Comparison of ENCODE assay signal across 1 cellular context in genomic region chr16:73048292-73049050, GRCh38.
A peak's percentile ranks its signal among the peaks of the same experiment; 100 is the strongest.
TF ChIP-seq lines count a peak whose summit lies in the region.

No MANE protein-coding gene starts in this region.

TF ChIP-seq in HepG2, 621 proteins besides CTCF, POLR2A, EP300 and RAD21 (continued from another document and continues in another):
- TF ChIP-seq AHR (CRISPR knock-in tag; IDR thresholded peaks at IDR 0.05) (no peak), SOX5 (CRISPR knock-in tag; IDR thresholded peaks at IDR 0.05; ENCODE audit: borderline replicate concordance) (no peak), ZNF333 (CRISPR knock-in tag; IDR thresholded peaks at IDR 0.05; ENCODE audit: borderline replicate concordance) (no peak), REPIN1 (CRISPR knock-in tag; IDR thresholded peaks at IDR 0.05; ENCODE audit: borderline replicate concordance, low read depth) (peak; percentile 47; the same call in 1 of the 2 replicates), ZNF672 (CRISPR knock-in tag; IDR thresholded peaks at IDR 0.05) (no peak), MATR3 (CRISPR knock-in tag; IDR thresholded peaks at IDR 0.05) (no peak), ZNF629 (CRISPR knock-in tag; conservative IDR thresholded peaks at IDR 0.05) (no peak), ZMYM3 (CRISPR knock-in tag; IDR thresholded peaks at IDR 0.05) (no peak), ZNF12 (CRISPR knock-in tag; IDR thresholded peaks at IDR 0.05) (0 out of 2 replicates have a peak, but pooled peaks have one; percentile 41), TBX2 (CRISPR knock-in tag; IDR thresholded peaks at IDR 0.05; ENCODE audit: borderline replicate concordance) (no peak), RARG (CRISPR knock-in tag; IDR thresholded peaks at IDR 0.05; ENCODE audit: low read depth) (no peak), RCOR2 (CRISPR knock-in tag; IDR thresholded peaks at IDR 0.05) (0 out of 2 replicates have a peak, but pooled peaks have one; percentile 30), CERS6 (CRISPR knock-in tag; IDR thresholded peaks at IDR 0.05) (no peak; the same call in 1 of the 2 replicates), BRCA1 (CRISPR knock-in tag; IDR thresholded peaks at IDR 0.05) (no peak), MTA1 (CRISPR knock-in tag; IDR thresholded peaks at IDR 0.05; ENCODE audit: borderline replicate concordance) (0 out of 2 replicates have a peak, but pooled peaks have one; percentile 45), NAIF1 (CRISPR knock-in tag; IDR thresholded peaks at IDR 0.05; ENCODE audit: borderline replicate concordance) (no peak), ZNF720 (CRISPR knock-in tag; IDR thresholded peaks at IDR 0.05) (no peak), NR1H2 (CRISPR knock-in tag; IDR thresholded peaks at IDR 0.05; ENCODE audit: borderline replicate concordance, low read depth) (no peak), SRSF9 (IDR thresholded peaks at IDR 0.05; ENCODE audit: borderline replicate concordance, insufficient read depth, low read depth, low read length, poor library complexity, severe bottlenecking) (no peak), ZFP1 (CRISPR knock-in tag; IDR thresholded peaks at IDR 0.05) (no peak), ZNF143 (CRISPR knock-in tag; IDR thresholded peaks at IDR 0.05) (peak; percentile 51), KLF13 (CRISPR knock-in tag; IDR thresholded peaks at IDR 0.05) (no peak), ZNF724P (CRISPR knock-in tag; IDR thresholded peaks at IDR 0.05; ENCODE audit: borderline replicate concordance) (peak; percentile 70; the same call in 1 of the 2 replicates), JDP2 (CRISPR knock-in tag; IDR thresholded peaks at IDR 0.05; ENCODE audit: borderline replicate concordance) (no peak), NBN (conservative IDR thresholded peaks at IDR 0.05) (no peak), PLRG1 (conservative IDR thresholded peaks at IDR 0.05) (no peak), USF2 (IDR thresholded peaks at IDR 0.05; ENCODE audit: low read depth, low read length) (no peak), USF2 (CRISPR knock-in tag; IDR thresholded peaks at IDR 0.05; ENCODE audit: borderline replicate concordance) (no peak), KLF15 (CRISPR knock-in tag; IDR thresholded peaks at IDR 0.05; ENCODE audit: borderline replicate concordance) (peak; percentile 71; the same call in 1 of the 2 replicates), ZC3H4 (CRISPR knock-in tag; IDR thresholded peaks at IDR 0.05; ENCODE audit: borderline replicate concordance) (no peak), KAT2B (IDR thresholded peaks at IDR 0.05; ENCODE audit: borderline replicate concordance, low read depth, low read length) (no peak), TP53 (CRISPR knock-in tag; conservative IDR thresholded peaks at IDR 0.05) (no peak; the same call in 1 of the 2 replicates), MAFG (CRISPR knock-in tag; IDR thresholded peaks at IDR 0.05) (no peak), ZNF234 (CRISPR knock-in tag; conservative IDR thresholded peaks at IDR 0.05) (no peak), HNRNPK (IDR thresholded peaks at IDR 0.05; ENCODE audit: low read depth, low read length, poor library complexity, severe bottlenecking) (no peak), ZNF709 (CRISPR knock-in tag; IDR thresholded peaks at IDR 0.05) (no peak), CHD4 (IDR thresholded peaks at IDR 0.05; ENCODE audit: borderline replicate concordance, low read length) (no peak), NKX3-1 (CRISPR knock-in tag; IDR thresholded peaks at IDR 0.05) (no peak; the same call in 1 of the 2 replicates), ETV6 (CRISPR knock-in tag; conservative IDR thresholded peaks at IDR 0.05) (no peak), ASH2L (IDR thresholded peaks at IDR 0.05; ENCODE audit: insufficient read length, low read depth, low read length) (peak; percentile 60), ZNF614 (CRISPR knock-in tag; IDR thresholded peaks at IDR 0.05; ENCODE audit: borderline replicate concordance) (no peak; the same call in 1 of the 2 replicates), ISL2 (CRISPR knock-in tag; IDR thresholded peaks at IDR 0.05) (no peak; the same call in 1 of the 2 replicates), ZNF441 (CRISPR knock-in tag; IDR thresholded peaks at IDR 0.05; ENCODE audit: borderline replicate concordance) (no peak; the same call in none of the 2 replicates), HOXD1 (CRISPR knock-in tag; IDR thresholded peaks at IDR 0.05) (peak; percentile 82), SPEN (CRISPR knock-in tag; IDR thresholded peaks at IDR 0.05; ENCODE audit: low read depth) (peak; percentile 32; the same call in 1 of the 2 replicates), BORCS8-MEF2B (CRISPR knock-in tag; IDR thresholded peaks at IDR 0.05) (0 out of 2 replicates have a peak, but pooled peaks have one; percentile 41), ZBTB21 (CRISPR knock-in tag; IDR thresholded peaks at IDR 0.05) (no peak), GATAD2A (CRISPR knock-in tag; IDR thresholded peaks at IDR 0.05) (peak; percentile 85), ZNF572 (CRISPR knock-in tag; IDR thresholded peaks at IDR 0.05) (no peak), ESRRA (CRISPR knock-in tag; IDR thresholded peaks at IDR 0.05; ENCODE audit: low read depth) (peak; percentile 34; the same call in 1 of the 2 replicates), ZFP41 (CRISPR knock-in tag; IDR thresholded peaks at IDR 0.05; ENCODE audit: borderline replicate concordance) (no peak), ZNF589 (CRISPR knock-in tag; conservative IDR thresholded peaks at IDR 0.05) (no peak), ZNF567 (CRISPR knock-in tag; IDR thresholded peaks at IDR 0.05; ENCODE audit: borderline replicate concordance) (no peak), ZNF331 (CRISPR knock-in tag; IDR thresholded peaks at IDR 0.05) (peak; percentile 31; the same call in 1 of the 2 replicates), TBP (CRISPR knock-in tag; IDR thresholded peaks at IDR 0.05) (peak; percentile 27; the same call in 1 of the 2 replicates), ZNF343 (CRISPR knock-in tag; IDR thresholded peaks at IDR 0.05) (no peak), KLF12 (CRISPR knock-in tag; IDR thresholded peaks at IDR 0.05; ENCODE audit: borderline replicate concordance) (peak; percentile 77; the same call in 1 of the 2 replicates), MBNL3 (CRISPR knock-in tag; conservative IDR thresholded peaks at IDR 0.05) (no peak)
- TF ChIP-seq, protein P1, sequence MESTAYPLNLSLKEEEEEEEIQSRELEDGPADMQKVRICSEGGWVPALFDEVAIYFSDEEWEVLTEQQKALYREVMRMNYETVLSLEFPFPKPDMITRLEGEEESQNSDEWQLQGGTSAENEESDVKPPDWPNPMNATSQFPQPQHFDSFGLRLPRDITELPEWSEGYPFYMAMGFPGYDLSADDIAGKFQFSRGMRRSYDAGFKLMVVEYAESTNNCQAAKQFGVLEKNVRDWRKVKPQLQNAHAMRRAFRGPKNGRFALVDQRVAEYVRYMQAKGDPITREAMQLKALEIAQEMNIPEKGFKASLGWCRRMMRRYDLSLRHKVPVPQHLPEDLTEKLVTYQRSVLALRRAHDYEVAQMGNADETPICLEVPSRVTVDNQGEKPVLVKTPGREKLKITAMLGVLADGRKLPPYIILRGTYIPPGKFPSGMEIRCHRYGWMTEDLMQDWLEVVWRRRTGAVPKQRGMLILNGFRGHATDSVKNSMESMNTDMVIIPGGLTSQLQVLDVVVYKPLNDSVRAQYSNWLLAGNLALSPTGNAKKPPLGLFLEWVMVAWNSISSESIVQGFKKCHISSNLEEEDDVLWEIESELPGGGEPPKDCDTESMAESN (CRISPR knock-in tag; conservative IDR thresholded peaks at IDR 0.05) = no peak; the same call in 1 of the 2 replicates
- TF ChIP-seq, protein P2, sequence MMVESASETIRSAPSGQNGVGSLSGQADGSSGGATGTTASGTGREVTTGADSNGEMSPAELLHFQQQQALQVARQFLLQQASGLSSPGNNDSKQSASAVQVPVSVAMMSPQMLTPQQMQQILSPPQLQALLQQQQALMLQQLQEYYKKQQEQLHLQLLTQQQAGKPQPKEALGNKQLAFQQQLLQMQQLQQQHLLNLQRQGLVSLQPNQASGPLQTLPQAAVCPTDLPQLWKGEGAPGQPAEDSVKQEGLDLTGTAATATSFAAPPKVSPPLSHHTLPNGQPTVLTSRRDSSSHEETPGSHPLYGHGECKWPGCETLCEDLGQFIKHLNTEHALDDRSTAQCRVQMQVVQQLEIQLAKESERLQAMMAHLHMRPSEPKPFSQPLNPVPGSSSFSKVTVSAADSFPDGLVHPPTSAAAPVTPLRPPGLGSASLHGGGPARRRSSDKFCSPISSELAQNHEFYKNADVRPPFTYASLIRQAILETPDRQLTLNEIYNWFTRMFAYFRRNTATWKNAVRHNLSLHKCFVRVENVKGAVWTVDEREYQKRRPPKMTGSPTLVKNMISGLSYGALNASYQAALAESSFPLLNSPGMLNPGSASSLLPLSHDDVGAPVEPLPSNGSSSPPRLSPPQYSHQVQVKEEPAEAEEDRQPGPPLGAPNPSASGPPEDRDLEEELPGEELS (CRISPR knock-in tag; IDR thresholded peaks at IDR 0.05) = peak; percentile 47
- TF ChIP-seq, protein P3, sequence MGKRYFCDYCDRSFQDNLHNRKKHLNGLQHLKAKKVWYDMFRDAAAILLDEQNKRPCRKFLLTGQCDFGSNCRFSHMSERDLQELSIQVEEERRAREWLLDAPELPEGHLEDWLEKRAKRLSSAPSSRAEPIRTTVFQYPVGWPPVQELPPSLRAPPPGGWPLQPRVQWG (CRISPR knock-in tag; IDR thresholded peaks at IDR 0.05; ENCODE audit: borderline replicate concordance, low read depth) = no peak
- TF ChIP-seq, protein P4, sequence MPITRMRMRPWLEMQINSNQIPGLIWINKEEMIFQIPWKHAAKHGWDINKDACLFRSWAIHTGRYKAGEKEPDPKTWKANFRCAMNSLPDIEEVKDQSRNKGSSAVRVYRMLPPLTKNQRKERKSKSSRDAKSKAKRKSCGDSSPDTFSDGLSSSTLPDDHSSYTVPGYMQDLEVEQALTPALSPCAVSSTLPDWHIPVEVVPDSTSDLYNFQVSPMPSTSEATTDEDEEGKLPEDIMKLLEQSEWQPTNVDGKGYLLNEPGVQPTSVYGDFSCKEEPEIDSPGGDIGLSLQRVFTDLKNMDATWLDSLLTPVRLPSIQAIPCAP (CRISPR knock-in tag; IDR thresholded peaks at IDR 0.05; ENCODE audit: low read depth) = no peak
- TF ChIP-seq, protein P5, sequence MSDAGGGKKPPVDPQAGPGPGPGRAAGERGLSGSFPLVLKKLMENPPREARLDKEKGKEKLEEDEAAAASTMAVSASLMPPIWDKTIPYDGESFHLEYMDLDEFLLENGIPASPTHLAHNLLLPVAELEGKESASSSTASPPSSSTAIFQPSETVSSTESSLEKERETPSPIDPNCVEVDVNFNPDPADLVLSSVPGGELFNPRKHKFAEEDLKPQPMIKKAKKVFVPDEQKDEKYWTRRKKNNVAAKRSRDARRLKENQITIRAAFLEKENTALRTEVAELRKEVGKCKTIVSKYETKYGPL (CRISPR knock-in tag; IDR thresholded peaks at IDR 0.05) = peak; percentile 12; the same call in 1 of the 2 replicates
- TF ChIP-seq, protein P6, sequence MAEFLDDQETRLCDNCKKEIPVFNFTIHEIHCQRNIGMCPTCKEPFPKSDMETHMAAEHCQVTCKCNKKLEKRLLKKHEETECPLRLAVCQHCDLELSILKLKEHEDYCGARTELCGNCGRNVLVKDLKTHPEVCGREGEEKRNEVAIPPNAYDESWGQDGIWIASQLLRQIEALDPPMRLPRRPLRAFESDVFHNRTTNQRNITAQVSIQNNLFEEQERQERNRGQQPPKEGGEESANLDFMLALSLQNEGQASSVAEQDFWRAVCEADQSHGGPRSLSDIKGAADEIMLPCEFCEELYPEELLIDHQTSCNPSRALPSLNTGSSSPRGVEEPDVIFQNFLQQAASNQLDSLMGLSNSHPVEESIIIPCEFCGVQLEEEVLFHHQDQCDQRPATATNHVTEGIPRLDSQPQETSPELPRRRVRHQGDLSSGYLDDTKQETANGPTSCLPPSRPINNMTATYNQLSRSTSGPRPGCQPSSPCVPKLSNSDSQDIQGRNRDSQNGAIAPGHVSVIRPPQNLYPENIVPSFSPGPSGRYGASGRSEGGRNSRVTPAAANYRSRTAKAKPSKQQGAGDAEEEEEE (CRISPR knock-in tag; IDR thresholded peaks at IDR 0.05; ENCODE audit: borderline replicate concordance) = no peak
- TF ChIP-seq, protein P7, sequence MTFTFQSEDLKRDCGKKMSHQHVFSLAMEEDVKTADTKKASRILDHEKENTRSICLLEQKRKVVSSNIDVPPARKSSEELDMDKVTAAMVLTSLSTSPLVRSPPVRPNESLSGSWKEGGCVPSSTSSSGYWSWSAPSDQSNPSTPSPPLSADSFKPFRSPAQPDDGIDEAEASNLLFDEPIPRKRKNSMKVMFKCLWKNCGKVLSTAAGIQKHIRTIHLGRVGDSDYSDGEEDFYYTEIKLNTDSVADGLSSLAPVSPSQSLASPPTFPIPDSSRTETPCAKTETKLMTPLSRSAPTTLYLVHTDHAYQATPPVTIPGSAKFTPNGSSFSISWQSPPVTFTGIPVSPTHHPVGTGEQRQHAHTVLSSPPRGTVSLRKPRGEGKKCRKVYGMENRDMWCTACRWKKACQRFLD (CRISPR knock-in tag; IDR thresholded peaks at IDR 0.05; ENCODE audit: borderline replicate concordance) = no peak; the same call in 1 of the 2 replicates
- TF ChIP-seq, protein P8, sequence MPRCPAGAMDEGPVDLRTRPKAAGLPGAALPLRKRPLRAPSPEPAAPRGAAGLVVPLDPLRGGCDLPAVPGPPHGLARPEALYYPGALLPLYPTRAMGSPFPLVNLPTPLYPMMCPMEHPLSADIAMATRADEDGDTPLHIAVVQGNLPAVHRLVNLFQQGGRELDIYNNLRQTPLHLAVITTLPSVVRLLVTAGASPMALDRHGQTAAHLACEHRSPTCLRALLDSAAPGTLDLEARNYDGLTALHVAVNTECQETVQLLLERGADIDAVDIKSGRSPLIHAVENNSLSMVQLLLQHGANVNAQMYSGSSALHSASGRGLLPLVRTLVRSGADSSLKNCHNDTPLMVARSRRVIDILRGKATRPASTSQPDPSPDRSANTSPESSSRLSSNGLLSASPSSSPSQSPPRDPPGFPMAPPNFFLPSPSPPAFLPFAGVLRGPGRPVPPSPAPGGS (CRISPR knock-in tag; IDR thresholded peaks at IDR 0.05) = no peak
